Comparison of ENCODE assay signal across 20 cellular contexts in the genomic region with DNA sequence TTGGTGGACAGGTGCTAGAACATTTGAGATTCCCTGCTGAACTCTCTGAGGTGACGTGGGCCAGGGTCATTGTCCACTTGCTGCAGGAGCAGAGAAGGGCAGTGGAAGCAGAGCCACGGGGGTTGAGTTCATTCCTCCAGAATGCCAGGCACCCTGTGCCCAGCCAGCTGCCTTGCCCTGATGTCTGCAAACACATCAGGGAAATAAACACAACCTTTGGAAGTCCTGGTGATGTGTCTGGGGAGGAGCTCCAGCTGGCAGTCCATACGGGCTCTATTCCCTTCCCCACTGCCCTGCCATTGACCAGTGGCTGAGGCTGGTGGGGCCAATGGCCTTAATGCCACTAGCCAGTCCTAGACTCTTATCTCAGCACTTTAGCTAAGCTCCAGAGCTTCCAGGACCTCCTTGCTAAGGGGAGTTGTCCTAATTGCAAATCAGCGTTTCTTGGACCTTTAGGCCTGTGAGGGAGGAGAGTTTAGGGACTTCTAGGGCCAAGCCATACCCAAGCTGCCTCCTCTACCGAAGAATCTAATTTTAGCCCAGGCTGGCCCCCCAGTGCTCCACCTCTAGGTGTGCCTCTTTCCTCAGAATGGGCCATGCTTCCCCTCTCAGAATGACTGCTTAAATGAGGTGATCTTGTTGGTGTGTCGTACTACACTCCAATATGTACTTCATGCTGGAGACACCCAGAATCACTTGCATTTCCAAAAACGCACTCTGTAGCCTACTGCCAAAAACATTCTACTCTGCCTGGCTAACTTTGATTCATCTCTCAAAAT. TPM values are rescaled to one million over a fixed set of nuclear protein-coding genes. Genes with fewer than 3 reads are reported as not detected.
A peak's percentile ranks its signal among the peaks of the same experiment; 100 is the strongest.
DNase-seq lines count a peak whose midpoint lies in the region; ATAC-seq, FAIRE-seq and TF ChIP-seq lines count a peak whose summit lies in the region.
"Had no signal": no experiment of that assay in that cellular context is flagged by ENCODE, and none has a peak within 500 bp of the region (broad histone marks: within the 10 kb centered on the region; RNA-seq: fewer than 3 reads in every experiment).

No MANE protein-coding gene starts in this region.

- H3K27me3 ChIP-seq in liver (ENCODE audit: control insufficient read depth in 4 of 4, insufficient read depth in 4 of 4, low read length in 3 of 4) (no peaks in the 10 kb centered on the region), HepG2 (ENCODE audit: control insufficient read depth in 1 of 2, insufficient read depth in 2 of 2, low read length in 2 of 2) (peaks cover 0 to 3% of the 10 kb centered on the region in 2 experiments; a peak in 1 of 5 replicates), mucosa of rectum (ENCODE audit: control insufficient read depth in 2 of 2, insufficient read depth in 2 of 2, low read length in 2 of 2) (no peaks in the 10 kb centered on the region)
- H3K27me3 ChIP-seq: BLaER1 treated with 17β-estradiol and CSF1 and Interleukin-3, amounts not matched to agents 10 nM and 100 nM had no signal

- H3K36me3 ChIP-seq in liver (ENCODE audit: control insufficient read depth in 4 of 4, insufficient read depth in 3 of 4, low read depth in 1 of 4, low read length in 3 of 4) (no peaks in the 10 kb centered on the region), HepG2 (replicated peaks in 1 of 2; ENCODE audit: control insufficient read depth in 1 of 2, insufficient read depth in 2 of 2, low read length in 2 of 2) (no peaks in the 10 kb centered on the region), mucosa of rectum (ENCODE audit: control insufficient read depth in 2 of 2, insufficient read depth in 2 of 2, low read length in 2 of 2) (no peaks in the 10 kb centered on the region)
- H3K36me3 ChIP-seq: BLaER1 treated with 17β-estradiol and CSF1 and Interleukin-3, amounts not matched to agents 10 nM and 100 nM; HAP-1 had no signal

- intact Hi-C loops in HepG2 (cut with micrococcal nuclease; ENCODE audit: unreplicated experiment), result no loop called here
- intact Hi-C loops in left colon (cut with DNase I, micrococcal nuclease), result no loop called here

- no peaks in the 10 kb centered on the region for H3K4me1 Mint-ChIP-seq in activated naive CD4-positive, alpha-beta T cell treated with anti-CD3 and anti-CD28 coated beads, Interleukin-2, amount 10 ng/mL, durations not matched to agents 7 days and 5 days

- H3K36me3 Mint-ChIP-seq in activated naive CD4-positive, alpha-beta T cell treated with anti-CD3 and anti-CD28 coated beads, Interleukin-2, amount 10 ng/mL, durations not matched to agents 7 days and 5 days, result no peaks in the 10 kb centered on the region
- H3K36me3 Mint-ChIP-seq: CD4-positive, CD25-positive, alpha-beta regulatory T cell had no signal

- H4K20me1 ChIP-seq in HepG2 (ENCODE audit: insufficient read depth, low read length), result no peaks in the 10 kb centered on the region
- H4K20me1 ChIP-seq: BLaER1 treated with 17β-estradiol and CSF1 and Interleukin-3, amounts not matched to agents 10 nM and 100 nM had no signal

- no peak for FAIRE-seq in HepG2 (lab: Jason Lieb, UNC)
- FAIRE-seq: G401.6, GM12891 had no signal

- H3K79me2 ChIP-seq in HepG2 (ENCODE audit: insufficient read depth, low read length), result no peaks in the 10 kb centered on the region

- no peaks in the 10 kb centered on the region for H3K9me3 Mint-ChIP-seq in activated naive CD4-positive, alpha-beta T cell treated with anti-CD3 and anti-CD28 coated beads, Interleukin-2, amount 10 ng/mL, durations not matched to agents 7 days and 5 days
- H3K9me3 Mint-ChIP-seq: CD4-positive, CD25-positive, alpha-beta regulatory T cell had no signal

- H3K27ac ChIP-seq in liver (ENCODE audit: low read depth in 1 of 2, low read length in 2 of 2) (peak overlapping the region; percentile 79 to 91), HepG2 (ENCODE audit: extremely low read length, insufficient read depth, low read length) (no peak overlapping the region), mucosa of rectum (ENCODE audit: low read depth in 2 of 2, low read length in 2 of 2) (peak overlapping the region; percentile 18 to 32)
- H3K27ac ChIP-seq: HL-60 had no signal

- H3K27me3 Mint-ChIP-seq in activated naive CD4-positive, alpha-beta T cell treated with anti-CD3 and anti-CD28 coated beads, Interleukin-2, amount 10 ng/mL, durations not matched to agents 7 days and 5 days, result peaks cover 13% of the 10 kb centered on the region

- TF ChIP-seq EP300 in HepG2 (IDR thresholded peaks at IDR 0.05; ENCODE audit: low read depth in 2 of 2, low read length in 2 of 2) (no peak), HepG2 (CRISPR knock-in tag; IDR thresholded peaks at IDR 0.05; ENCODE audit: borderline replicate concordance) (no peak)

- DNase-seq in HepG2 (ENCODE audit: low spot score) (no peak), left colon (peak in 1 of 2 donors; percentile 37), COLO829 (ENCODE audit: low spot score) (no peak)
- DNase-seq in activated CD8-positive, alpha-beta memory T cell treated with anti-CD3 and anti-CD28 coated beads, Interleukin-2, amount 50 U/mL, for 48 hours, result no peak
- DNase-seq in activated naive CD4-positive, alpha-beta T cell treated with anti-CD3 and anti-CD28 coated beads, Interleukin-2, amount 10 ng/mL, durations not matched to agents 7 days and 5 days, result no peak
- DNase-seq: 8988T; Calu3; CD4-positive, CD25-positive, alpha-beta regulatory T cell; DMS153; DMS79 treated with DMSO at 0.1 percent for 48 hours; EL; GOT3 had no signal

- TF ChIP-seq RAD21 in liver (IDR thresholded peaks at IDR 0.05), result peak; percentile 34 to 68
- TF ChIP-seq RAD21 in HepG2 (CRISPR knock-in tag; IDR thresholded peaks at IDR 0.05), result no peak

- no peak for TF ChIP-seq POLR2A in HepG2 (IDR thresholded peaks at IDR 0.05; ENCODE audit: insufficient read depth in 1 of 2, low read depth in 2 of 2, low read length in 2 of 2)

- WGBS in liver, result 26% methylated on average over 7 of the region's 7 CpGs
- WGBS in HepG2 (ENCODE audit: low lambda C conversion rate), result 23% methylated on average over 6 of the region's 7 CpGs

- H3K9me3 ChIP-seq in liver (ENCODE audit: control insufficient read depth in 4 of 4, low read length in 3 of 4) (no peaks in the 10 kb centered on the region), HepG2 (ENCODE audit: low read length) (no peaks in the 10 kb centered on the region), mucosa of rectum (ENCODE audit: control insufficient read depth in 2 of 2, low read length in 2 of 2) (no peaks in the 10 kb centered on the region)
- H3K9me3 ChIP-seq: BLaER1 treated with 17β-estradiol and CSF1 and Interleukin-3, amounts not matched to agents 10 nM and 100 nM; HAP-1 had no signal

- no peak overlapping the region for H3K27ac Mint-ChIP-seq in activated naive CD4-positive, alpha-beta T cell treated with anti-CD3 and anti-CD28 coated beads, Interleukin-2, amount 10 ng/mL, durations not matched to agents 7 days and 5 days
- H3K27ac Mint-ChIP-seq: CD4-positive, CD25-positive, alpha-beta regulatory T cell had no signal

- H3K4me3 ChIP-seq in liver (ENCODE audit: low read depth in 1 of 3, low read length in 3 of 3) (no peak overlapping the region), HepG2 (replicated peaks in 1 of 3; ENCODE audit: insufficient read depth in 1 of 3, low read depth in 2 of 3, low read length in 3 of 3) (no peak overlapping the region), mucosa of rectum (ENCODE audit: low read length in 2 of 2) (no peak overlapping the region)
- H3K4me3 ChIP-seq: BLaER1 treated with 17β-estradiol and CSF1 and Interleukin-3, amounts not matched to agents 10 nM and 100 nM; HAP-1 had no signal

- ATAC-seq in HepG2, result no peak
- ATAC-seq in left colon, result peak; percentile 90
- ATAC-seq in HG02981 (IDR thresholded peaks at IDR 0.05; ENCODE audit: unreplicated experiment), result no peak

- CTCF ChIA-PET in HepG2 (lab: Yijun Ruan, JAX; ENCODE audit: low intra/inter-chr PET ratio, low total read pairs), result no interaction called here
- CTCF ChIA-PET in activated naive CD4-positive, alpha-beta T cell treated with anti-CD3 and anti-CD28 coated beads, Interleukin-2, amount 10 ng/mL, durations not matched to agents 7 days and 5 days (lab: Charles Lee), result interaction anchor here (1.6 kb wide), 1 partner anchor 10 kb away, joined by 5 read pairs; no protein-coding TSS in a partner anchor

- TF ChIP-seq CTCF in liver (IDR thresholded peaks at IDR 0.05; ENCODE audit: low read depth, low read length, missing input control) (no peak), HepG2 (CRISPR knock-in tag; IDR thresholded peaks at IDR 0.05) (no peak)

- H2AFZ ChIP-seq in HepG2 (ENCODE audit: low read length), result no peak overlapping the region

- H3K4me3 Mint-ChIP-seq in activated naive CD4-positive, alpha-beta T cell treated with anti-CD3 and anti-CD28 coated beads, Interleukin-2, amount 10 ng/mL, durations not matched to agents 7 days and 5 days, result no peak overlapping the region
- H3K4me3 Mint-ChIP-seq: CD4-positive, CD25-positive, alpha-beta regulatory T cell had no signal

- no TSS peak for BruUV-seq in HepG2 (replicated peaks; lab: Mats Ljungman, UMichigan)

- peaks cover 27 to 74% (median 60%) of the 10 kb centered on the region in 4 donors for H3K4me1 ChIP-seq in liver (ENCODE audit: control insufficient read depth in 4 of 4, insufficient read depth in 4 of 4, low read length in 3 of 4)
- H3K4me1 ChIP-seq in HepG2 (ENCODE audit: insufficient read depth, low read length), result peaks cover 26% of the 10 kb centered on the region
- peaks cover 13 to 18% of the 10 kb centered on the region in 2 donors for H3K4me1 ChIP-seq in mucosa of rectum (ENCODE audit: control insufficient read depth in 2 of 2, insufficient read depth in 2 of 2, low read length in 2 of 2)
- H3K4me1 ChIP-seq: HAP-1 had no signal

- in situ Hi-C loops in HepG2 (cut with HindIII; ENCODE audit: extremely low pct_ligation_motif_present, low pct_unique_long_range_greater_than_20kb), result loop anchor here (10.0 kb wide), 1 partner anchor 106 kb away; no protein-coding TSS in a partner anchor

- POLR2A ChIA-PET in HepG2 (lab: Yijun Ruan, JAX), result no interaction called here

- H3K9ac ChIP-seq in liver (ENCODE audit: low read depth in 1 of 2, low read length in 2 of 2), result peak overlapping the region in 1 of 2 donors; percentile 26
- H3K9ac ChIP-seq in HepG2 (ENCODE audit: insufficient read depth, low read depth, low read length), result no peak overlapping the region
- no peak overlapping the region for H3K9ac ChIP-seq in mucosa of rectum (ENCODE audit: low read depth in 1 of 2, low read length in 2 of 2)
- H3K9ac ChIP-seq: BLaER1 treated with 17β-estradiol and CSF1 and Interleukin-3, amounts not matched to agents 10 nM and 100 nM had no signal

- H3K4me2 ChIP-seq in HepG2 (ENCODE audit: low read depth, low read length), result no peak overlapping the region

RNA-seq across cellular contexts. Expression of gene MFSD2A, which starts 25.9 kb away (rescaled TPM):
- total RNA-seq in liver (100 to 1,000 TPM in 1 of 2 donors, under 1 TPM in 1; 0.37 to 294 TPM), HepG2 (2016; rRNA removed; fragmentation: Illumina TruSeq; extraction: Trizol) (not detected in 2 replicates), left colon (10 to 100 TPM; 27.9 to 35.7 TPM)
- polyA plus RNA-seq in liver (100 to 1,000 TPM in 1 of 2 donors, 10 to 100 TPM in 1; 84.3 to 257 TPM), HepG2 (2011; rRNA removed) (0.05 and 0.08 TPM in 2 replicates)
- total RNA-seq in HepG2 (2016; cell fraction: cytosol; rRNA removed; fragmentation: Illumina TruSeq; extraction: Trizol; ENCODE audit: low read depth), result not detected in 2 replicates
- 0.11 TPM in 1 of 2 replicates, not detected in the other for total RNA-seq in HepG2 (2016; cell fraction: insoluble cytoplasmic fraction; rRNA removed; fragmentation: Illumina TruSeq; extraction: Trizol)
- not detected in 2 replicates for total RNA-seq in HepG2 (2016; cell fraction: membrane; rRNA removed; fragmentation: Illumina TruSeq; extraction: Trizol)
- not detected in 2 replicates for total RNA-seq in HepG2 (2016; cell fraction: nucleus; rRNA removed; fragmentation: Illumina TruSeq; extraction: Trizol)
- not detected in 2 replicates for polyA plus RNA-seq in HepG2 (2011; cell fraction: cytosol; rRNA removed)
- 0.13 TPM in 1 of 2 replicates, not detected in the other for polyA plus RNA-seq in HepG2 (2011; cell fraction: nucleus; rRNA removed)
- polyA plus RNA-seq in HepG2 (2012), result not detected in 2 replicates
- polyA plus RNA-seq in HepG2 (2016; cell fraction: cytosol; fragmentation: Illumina TruSeq; extraction: Trizol; ENCODE audit: low read depth), result not detected in 2 replicates
- not detected in 2 replicates for polyA plus RNA-seq in HepG2 (2016; cell fraction: insoluble cytoplasmic fraction; fragmentation: Illumina TruSeq; extraction: Trizol; ENCODE audit: low read depth)
- polyA plus RNA-seq in HepG2 (2016; cell fraction: membrane; fragmentation: Illumina TruSeq; extraction: Trizol; ENCODE audit: low read depth), result not detected in 2 replicates
- polyA plus RNA-seq in HepG2 (2016; cell fraction: nucleus; fragmentation: Illumina TruSeq; extraction: Trizol; ENCODE audit: insufficient read depth, low read depth), result not detected in 2 replicates
- polyA minus RNA-seq in HepG2 (2011; rRNA and poly(A)+ RNA removed; ENCODE audit: low replicate concordance), result 0.06 and 0.16 TPM in 2 replicates
- polyA minus RNA-seq in HepG2 (2011; cell fraction: cytosol; rRNA and poly(A)+ RNA removed), result not detected in 2 replicates
- polyA minus RNA-seq in HepG2 (2011; cell fraction: nucleus; rRNA and poly(A)+ RNA removed), result not detected in 2 replicates

RNA-seq across cellular contexts. Expression of gene MYCL, which starts 27.3 kb away (rescaled TPM):
- total RNA-seq in liver (1 to 10 TPM; 1.8 to 6.6 TPM), HepG2 (2016; rRNA removed; fragmentation: Illumina TruSeq; extraction: Trizol) (0.31 and 0.42 TPM in 2 replicates), left colon (10 to 100 TPM; 13.7 to 15.4 TPM)
- polyA plus RNA-seq in liver (1 to 10 TPM; 2.4 to 2.6 TPM), HepG2 (2011; rRNA removed) (1.7 and 2.1 TPM in 2 replicates)
- total RNA-seq in HepG2 (2016; cell fraction: cytosol; rRNA removed; fragmentation: Illumina TruSeq; extraction: Trizol; ENCODE audit: low read depth), result 0.20 and 0.26 TPM in 2 replicates
- total RNA-seq in HepG2 (2016; cell fraction: insoluble cytoplasmic fraction; rRNA removed; fragmentation: Illumina TruSeq; extraction: Trizol), result 0.15 and 0.30 TPM in 2 replicates
- total RNA-seq in HepG2 (2016; cell fraction: membrane; rRNA removed; fragmentation: Illumina TruSeq; extraction: Trizol), result 0.28 and 0.34 TPM in 2 replicates
- total RNA-seq in HepG2 (2016; cell fraction: nucleus; rRNA removed; fragmentation: Illumina TruSeq; extraction: Trizol), result 0.38 and 0.62 TPM in 2 replicates
- 1.7 and 2.2 TPM in 2 replicates for polyA plus RNA-seq in HepG2 (2011; cell fraction: cytosol; rRNA removed)
- polyA plus RNA-seq in HepG2 (2011; cell fraction: nucleus; rRNA removed), result 0.77 and 1.6 TPM in 2 replicates
- 4.1 and 5.6 TPM in 2 replicates for polyA plus RNA-seq in HepG2 (2012)
- polyA plus RNA-seq in HepG2 (2016; cell fraction: cytosol; fragmentation: Illumina TruSeq; extraction: Trizol; ENCODE audit: low read depth), result 0.14 and 0.15 TPM in 2 replicates
- polyA plus RNA-seq in HepG2 (2016; cell fraction: insoluble cytoplasmic fraction; fragmentation: Illumina TruSeq; extraction: Trizol; ENCODE audit: low read depth), result 0.21 and 0.37 TPM in 2 replicates
- polyA plus RNA-seq in HepG2 (2016; cell fraction: membrane; fragmentation: Illumina TruSeq; extraction: Trizol; ENCODE audit: low read depth), result 0.28 and 0.40 TPM in 2 replicates
- 0.29 and 0.42 TPM in 2 replicates for polyA plus RNA-seq in HepG2 (2016; cell fraction: nucleus; fragmentation: Illumina TruSeq; extraction: Trizol; ENCODE audit: insufficient read depth, low read depth)
- polyA minus RNA-seq in HepG2 (2011; rRNA and poly(A)+ RNA removed; ENCODE audit: low replicate concordance), result 2.5 and 7.8 TPM in 2 replicates
- polyA minus RNA-seq in HepG2 (2011; cell fraction: cytosol; rRNA and poly(A)+ RNA removed), result 0.79 and 1.5 TPM in 2 replicates
- 1.3 and 3.1 TPM in 2 replicates for polyA minus RNA-seq in HepG2 (2011; cell fraction: nucleus; rRNA and poly(A)+ RNA removed)
- total RNA-seq: CD4-positive, CD25-positive, alpha-beta regulatory T cell had no signal

RNA-seq across cellular contexts. Expression of gene TRIT1, which starts 45.7 kb away (rescaled TPM):
- total RNA-seq in liver, result 10 to 100 TPM in 1 of 2 donors, 1 to 10 TPM in 1; 9.3 to 11.2 TPM
- 1 to 10 TPM; 4.5 to 5.0 TPM for polyA plus RNA-seq in liver
- 20.4 and 20.7 TPM in 2 replicates for total RNA-seq in HepG2 (2016; rRNA removed; fragmentation: Illumina TruSeq; extraction: Trizol)
- 6.6 and 8.1 TPM in 2 replicates for total RNA-seq in HepG2 (2016; cell fraction: cytosol; rRNA removed; fragmentation: Illumina TruSeq; extraction: Trizol; ENCODE audit: low read depth)
- total RNA-seq in HepG2 (2016; cell fraction: insoluble cytoplasmic fraction; rRNA removed; fragmentation: Illumina TruSeq; extraction: Trizol), result 20.6 and 21.7 TPM in 2 replicates
- total RNA-seq in HepG2 (2016; cell fraction: membrane; rRNA removed; fragmentation: Illumina TruSeq; extraction: Trizol), result 11.4 and 13.2 TPM in 2 replicates
- total RNA-seq in HepG2 (2016; cell fraction: nucleus; rRNA removed; fragmentation: Illumina TruSeq; extraction: Trizol), result 24.7 and 29.2 TPM in 2 replicates
- polyA plus RNA-seq in HepG2 (2011; rRNA removed), result 11.5 and 13.4 TPM in 2 replicates
- 6.3 and 6.6 TPM in 2 replicates for polyA plus RNA-seq in HepG2 (2011; cell fraction: cytosol; rRNA removed)
- 11.5 and 15.4 TPM in 2 replicates for polyA plus RNA-seq in HepG2 (2011; cell fraction: nucleus; rRNA removed)
- 10.4 and 13.0 TPM in 2 replicates for polyA plus RNA-seq in HepG2 (2012)
- polyA plus RNA-seq in HepG2 (2016; cell fraction: cytosol; fragmentation: Illumina TruSeq; extraction: Trizol; ENCODE audit: low read depth), result 2.8 and 4.0 TPM in 2 replicates
- 13.4 and 19.6 TPM in 2 replicates for polyA plus RNA-seq in HepG2 (2016; cell fraction: insoluble cytoplasmic fraction; fragmentation: Illumina TruSeq; extraction: Trizol; ENCODE audit: low read depth)
- polyA plus RNA-seq in HepG2 (2016; cell fraction: membrane; fragmentation: Illumina TruSeq; extraction: Trizol; ENCODE audit: low read depth), result 5.7 and 6.6 TPM in 2 replicates
- 46.0 and 50.5 TPM in 2 replicates for polyA plus RNA-seq in HepG2 (2016; cell fraction: nucleus; fragmentation: Illumina TruSeq; extraction: Trizol; ENCODE audit: insufficient read depth, low read depth)
- 11.6 and 20.1 TPM in 2 replicates for polyA minus RNA-seq in HepG2 (2011; rRNA and poly(A)+ RNA removed; ENCODE audit: low replicate concordance)
- polyA minus RNA-seq in HepG2 (2011; cell fraction: cytosol; rRNA and poly(A)+ RNA removed), result 5.3 and 8.4 TPM in 2 replicates
- 22.4 and 32.9 TPM in 2 replicates for polyA minus RNA-seq in HepG2 (2011; cell fraction: nucleus; rRNA and poly(A)+ RNA removed)
- 10 to 100 TPM; 12.1 to 17.0 TPM for total RNA-seq in left colon
